8 cellular contexts compared by ENCODE assay signal in the genomic region with DNA sequence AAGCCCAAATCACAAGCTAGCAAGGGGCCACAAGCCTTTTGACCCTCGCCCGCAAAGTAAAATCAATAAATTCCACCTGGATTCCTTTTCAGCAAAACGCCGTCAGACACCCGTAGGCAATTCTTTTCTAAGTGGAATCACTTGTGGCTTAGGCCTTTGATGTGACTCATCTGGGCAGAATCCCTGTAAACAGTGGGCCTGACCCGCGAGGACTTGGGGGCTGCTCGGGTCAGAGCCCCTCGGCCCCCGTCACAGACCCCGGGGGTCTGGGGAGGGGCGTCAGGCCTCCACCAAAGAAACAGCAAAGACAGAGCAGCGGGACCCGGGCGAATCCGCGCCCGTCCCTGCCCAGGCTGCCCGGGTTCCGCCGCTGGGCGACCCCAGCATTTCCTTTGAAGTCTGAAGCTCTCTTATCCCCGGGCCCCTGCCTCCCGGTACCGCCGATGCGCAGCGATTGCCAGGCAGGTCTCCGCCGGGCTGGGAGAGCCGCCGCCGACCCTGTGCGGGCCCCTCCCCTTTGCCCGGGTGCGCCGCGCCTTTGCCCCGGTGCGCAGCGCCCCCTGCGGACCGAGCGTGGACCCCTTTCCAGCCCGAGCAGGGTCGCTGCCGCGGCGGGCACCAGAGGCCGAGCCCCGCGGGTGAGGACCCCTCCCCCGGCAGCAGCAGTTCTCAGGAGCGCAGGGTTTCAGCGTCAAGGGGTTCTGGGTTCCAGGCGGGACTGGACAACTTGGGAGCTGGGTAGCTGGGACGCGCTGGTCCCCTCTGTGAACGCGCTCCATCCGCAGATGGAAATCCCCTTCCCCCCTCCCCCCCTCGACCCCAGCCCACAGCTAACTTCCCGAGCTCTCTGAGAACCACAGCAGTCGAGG.
A peak's percentile ranks its signal among the peaks of the same experiment; 100 is the strongest.
DNase-seq lines count a peak whose midpoint lies in the region; ATAC-seq, FAIRE-seq and TF ChIP-seq lines count a peak whose summit lies in the region.

No MANE protein-coding gene starts in this region.

- H3K27ac Mint-ChIP-seq in activated T-cell treated with anti-CD3 and anti-CD28 coated beads, Interleukin-2, amount 50 U/mL, for 24 hours, result no peak overlapping the region

- no peak for ATAC-seq in HG03135 (IDR thresholded peaks at IDR 0.05; ENCODE audit: unreplicated experiment)

- in situ Hi-C loops in ACHN (cut with HindIII; ENCODE audit: low pct_ligation_motif_present, low pct_unique_long_range_greater_than_20kb, low sequenced_read_pairs), result no loop called here
- in situ Hi-C loops in G401 (cut with HindIII; ENCODE audit: low sequenced_read_pairs), result no loop called here

- FAIRE-seq in HTR-8/SVneo (lab: Jason Lieb, UNC), result peak; percentile 72

- peaks cover 18% of the 10 kb centered on the region for H3K4me1 Mint-ChIP-seq in activated T-cell treated with anti-CD3 and anti-CD28 coated beads, Interleukin-2, amount 50 U/mL, for 24 hours (ENCODE audit: low read depth)

- peak; percentile 42 for TF ChIP-seq CTCF in left ventricle myocardium inferior (IDR thresholded peaks at IDR 0.05; ENCODE audit: borderline replicate concordance)

- peaks cover 4% of the 10 kb centered on the region for H3K9me3 ChIP-seq in left ventricle myocardium inferior (replicated peaks)

- no peak overlapping the region for H3K27ac ChIP-seq in left ventricle myocardium inferior (replicated peaks)

- no peaks in the 10 kb centered on the region for H3K9me3 Mint-ChIP-seq in activated T-cell treated with anti-CD3 and anti-CD28 coated beads, Interleukin-2, amount 50 U/mL, for 24 hours

- no peaks in the 10 kb centered on the region for H3K36me3 Mint-ChIP-seq in activated T-cell treated with anti-CD3 and anti-CD28 coated beads, Interleukin-2, amount 50 U/mL, for 24 hours (ENCODE audit: low read depth)

- peak overlapping the region; percentile 16 for H3K4me3 Mint-ChIP-seq in activated T-cell treated with anti-CD3 and anti-CD28 coated beads, Interleukin-2, amount 50 U/mL, for 24 hours

- H3K36me3 ChIP-seq in left ventricle myocardium inferior, result no peaks in the 10 kb centered on the region

- peaks cover 5% of the 10 kb centered on the region for H3K4me1 ChIP-seq in left ventricle myocardium inferior

- H3K4me3 ChIP-seq in left ventricle myocardium inferior, result peak overlapping the region; percentile 54

- peaks cover 38% of the 10 kb centered on the region for H3K27me3 Mint-ChIP-seq in activated T-cell treated with anti-CD3 and anti-CD28 coated beads, Interleukin-2, amount 50 U/mL, for 24 hours

- peaks cover 34% of the 10 kb centered on the region for H3K27me3 ChIP-seq in left ventricle myocardium inferior (ENCODE audit: low read depth)

- DNase-seq in ACHN (peak; percentile 48), HTR-8/SVneo (ENCODE audit: insufficient read length, low spot score) (peak; percentile 64), left ventricle myocardium inferior (no peak), G401 (ENCODE audit: low spot score) (no peak), NCI-H345 (lab: John Stamatoyannopoulos, UW) (no peak)
- peak; percentile 77 for DNase-seq in activated T-cell treated with anti-CD3 and anti-CD28 coated beads, Interleukin-2, amount 50 U/mL, for 24 hours
- DNase-seq in stimulated activated CD4-positive, alpha-beta T cell treated with anti-CD3 and anti-CD28 coated beads, Interleukin-15, amount 100 ng/mL, for 24 hours, result peak; percentile 67

- intact Hi-C loops in left ventricle myocardium inferior (cut with micrococcal nuclease), result no loop called here

Comparison
In these comparisons a context has a peak if more than half of its experiments do, and no peak if none do; other contexts are left out.
1. DNase-seq: peak in ACHN (single experiment), HTR-8/SVneo (single experiment), activated T-cell treated with anti-CD3 and anti-CD28 coated beads, Interleukin-2, amount 50 U/mL, for 24 hours (single experiment) and stimulated activated CD4-positive, alpha-beta T cell treated with anti-CD3 and anti-CD28 coated beads, Interleukin-15, amount 100 ng/mL, for 24 hours (single experiment); none in left ventricle myocardium inferior (single experiment), G401 (single experiment) and NCI-H345 (single experiment).